14 cellular contexts compared by ENCODE assay signal in the genomic region with DNA sequence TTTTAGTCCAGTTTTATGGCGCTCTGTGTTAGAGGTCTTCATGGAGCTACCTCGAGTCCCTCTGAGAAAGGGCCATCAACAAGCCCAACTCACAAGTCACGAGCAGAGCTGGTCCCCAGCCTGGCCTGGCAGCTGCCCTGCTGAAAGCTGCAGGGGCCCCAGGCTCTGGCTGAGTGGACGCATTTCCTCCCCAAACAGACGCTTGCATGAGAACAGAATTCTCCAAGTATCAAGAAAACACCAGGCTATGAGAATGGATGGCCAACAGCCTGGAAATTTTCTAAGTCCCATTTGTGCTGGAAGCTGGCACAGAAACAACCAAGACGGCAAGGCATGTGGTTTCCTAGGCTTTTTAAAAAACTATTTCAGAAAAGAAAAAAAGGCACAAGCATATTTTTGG.
DNase-seq lines count a peak whose midpoint lies in the region; ATAC-seq and TF ChIP-seq lines count a peak whose summit lies in the region.
"Had no signal": no experiment of that assay in that cellular context is flagged by ENCODE, and none has a peak within 500 bp of the region (broad histone marks: within the 10 kb centered on the region; RNA-seq: fewer than 3 reads in every experiment).

No MANE protein-coding gene starts in this region.

- ATAC-seq in activated naive CD8-positive, alpha-beta T cell treated with anti-CD3 and anti-CD28 coated beads, Interleukin-2, amount 50 U/mL, for 24 hours = no peak

- H3K27me3 ChIP-seq in BLaER1 (peaks cover 16% of the 10 kb centered on the region; the same call in 1 of the 2 replicates), left ventricle myocardium inferior (ENCODE audit: low read depth) (no peaks in the 10 kb centered on the region), sigmoid colon (no peaks in the 10 kb centered on the region), GM23248 (replicated peaks; ENCODE audit: insufficient read depth) (no peaks in the 10 kb centered on the region)

- TF ChIP-seq CTCF in left ventricle myocardium inferior (IDR thresholded peaks at IDR 0.05; ENCODE audit: borderline replicate concordance) (no peak), sigmoid colon (IDR thresholded peaks at IDR 0.05) (no peak)

- TF ChIP-seq EP300 in sigmoid colon (IDR thresholded peaks at IDR 0.05) = no peak

- in situ Hi-C loops in GM23248 (cut with MboI) = no loop called here

- H3F3A ChIP-seq in GM23248 (ENCODE audit: insufficient read depth) = no peaks in the 10 kb centered on the region

- H3K27ac Mint-ChIP-seq in activated naive CD8-positive, alpha-beta T cell treated with anti-CD3 and anti-CD28 coated beads, Interleukin-2, amount 50 U/mL, for 24 hours = peak overlapping the region; percentile 54

- H3K4me1 Mint-ChIP-seq in activated naive CD8-positive, alpha-beta T cell treated with anti-CD3 and anti-CD28 coated beads, Interleukin-2, amount 50 U/mL, for 24 hours = peaks cover 48% of the 10 kb centered on the region

- H3K4me3 ChIP-seq in BLaER1 (no peak overlapping the region), left ventricle myocardium inferior (no peak overlapping the region), sigmoid colon (no peak overlapping the region), GM23248 (no peak overlapping the region)
- H3K4me3 ChIP-seq: prostate gland had no signal

- H3K4me2 ChIP-seq in BLaER1 = peak overlapping the region; percentile 96
- H3K4me2 ChIP-seq in GM23248 (ENCODE audit: unreplicated experiment) = no peak overlapping the region

- H3K9me2 ChIP-seq in GM23248 (ENCODE audit: insufficient read depth) = no peaks in the 10 kb centered on the region

- intact Hi-C loops in left ventricle myocardium inferior (cut with micrococcal nuclease) = loop anchor here (5.0 kb wide), 1 partner anchor 113 kb away; the partner anchor contains the start of gene FAM53B
- intact Hi-C loops in sigmoid colon (cut with DNase I) = no loop called here

- no peak overlapping the region for H3K4me3 Mint-ChIP-seq in activated naive CD8-positive, alpha-beta T cell treated with anti-CD3 and anti-CD28 coated beads, Interleukin-2, amount 50 U/mL, for 24 hours

- H3K36me3 Mint-ChIP-seq in activated naive CD8-positive, alpha-beta T cell treated with anti-CD3 and anti-CD28 coated beads, Interleukin-2, amount 50 U/mL, for 24 hours (ENCODE audit: low read depth) = peaks cover 12% of the 10 kb centered on the region

- H2AFZ ChIP-seq in GM23248 = no peak overlapping the region

- peak overlapping the region; percentile 44 for H3K9ac ChIP-seq in BLaER1
- H3K9ac ChIP-seq in GM23248 = no peak overlapping the region

- DNase-seq in activated naive CD8-positive, alpha-beta T cell treated with anti-CD3 and anti-CD28 coated beads, Interleukin-2, amount 50 U/mL, for 24 hours = no peak
- DNase-seq in left ventricle myocardium inferior = no peak
- DNase-seq in sigmoid colon = no peak
- DNase-seq in GM23248 = no peak
- DNase-seq in GDM1 (lab: John Stamatoyannopoulos, UW) = no peak
- DNase-seq in kidney glomerular epithelial cell (lab: John Stamatoyannopoulos, UW) = no peak
- DNase-seq in mucosa of gallbladder (ENCODE audit: low spot score) = no peak
- DNase-seq: activated CD4-positive, alpha-beta T cell treated with anti-CD3 and anti-CD28 coated beads for 48 hours; NCI-H510A; SHP77 treated with DMSO at 0.1 percent for 48 hours had no signal

- H3K9me3 ChIP-seq in BLaER1 = peaks cover 6% of the 10 kb centered on the region
- peaks cover 1% of the 10 kb centered on the region for H3K9me3 ChIP-seq in left ventricle myocardium inferior (replicated peaks)
- no peaks in the 10 kb centered on the region for H3K9me3 ChIP-seq in sigmoid colon
- no peaks in the 10 kb centered on the region for H3K9me3 ChIP-seq in GM23248 (ENCODE audit: low read depth)
- H3K9me3 ChIP-seq: prostate gland had no signal

- H3K36me3 ChIP-seq in BLaER1 (peaks cover 22% of the 10 kb centered on the region), left ventricle myocardium inferior (peaks cover 3% of the 10 kb centered on the region), sigmoid colon (no peaks in the 10 kb centered on the region), GM23248 (ENCODE audit: low read depth) (no peaks in the 10 kb centered on the region)
- H3K36me3 ChIP-seq: prostate gland had no signal

- TF ChIP-seq POLR2A in sigmoid colon (IDR thresholded peaks at IDR 0.05) = no peak

- no peaks in the 10 kb centered on the region for H3K9me3 Mint-ChIP-seq in activated naive CD8-positive, alpha-beta T cell treated with anti-CD3 and anti-CD28 coated beads, Interleukin-2, amount 50 U/mL, for 24 hours

- WGBS in sigmoid colon, 2 donors = 70 to 87% methylated on average over 6 of the region's 6 CpGs
- WGBS in GM23248 (ENCODE audit: low coverage in 1 of 2, low lambda C conversion rate in 2 of 2, missing lambda C conversion rate in 2 of 2), 2 experiments = 53 to 60% methylated on average over 6 of the region's 6 CpGs

- H4K20me1 ChIP-seq in BLaER1 (peaks cover 100% of the 10 kb centered on the region), GM23248 (ENCODE audit: insufficient read depth) (no peaks in the 10 kb centered on the region)

- peaks cover 86% of the 10 kb centered on the region for H3K4me1 ChIP-seq in BLaER1
- peaks cover 90% of the 10 kb centered on the region for H3K4me1 ChIP-seq in left ventricle myocardium inferior
- H3K4me1 ChIP-seq in sigmoid colon = peaks cover 0 to 74% (median 45%) of the 10 kb centered on the region in 4 donors
- H3K4me1 ChIP-seq in GM23248 (ENCODE audit: insufficient read depth) = no peaks in the 10 kb centered on the region

- peaks cover 8% of the 10 kb centered on the region for H3K27me3 Mint-ChIP-seq in activated naive CD8-positive, alpha-beta T cell treated with anti-CD3 and anti-CD28 coated beads, Interleukin-2, amount 50 U/mL, for 24 hours

- H3K27ac ChIP-seq in BLaER1 (peak overlapping the region; percentile 73), left ventricle myocardium inferior (replicated peaks) (peak overlapping the region; percentile 66), sigmoid colon (peak overlapping the region; percentile 25 to 59 (median 40)), GM23248 (no peak overlapping the region)
- H3K27ac ChIP-seq: C4-2B, epithelial cell of prostate had no signal

- H3K79me2 ChIP-seq in GM23248 (ENCODE audit: insufficient read depth) = no peaks in the 10 kb centered on the region
